28 cellular contexts compared by ENCODE assay signal in genomic region chr13:113792236-113792770, GRCh38.
"Had no signal": no experiment of that assay in that cellular context is flagged by ENCODE, and none has a peak within 500 bp of the region (broad histone marks: within the 10 kb centered on the region; RNA-seq: fewer than 3 reads in every experiment).

No MANE protein-coding gene starts in this region.

- H3K27ac Mint-ChIP-seq: activated B cell treated with CpG ODN at 0.5 μM for 24 hours; activated CD4-positive, alpha-beta memory T cell treated with anti-CD3 and anti-CD28 coated beads, Interleukin-2, amount 10 ng/mL, durations not matched to agents 7 days and 5 days; activated CD4-positive, alpha-beta T cell treated with anti-CD3 and anti-CD28 coated beads, Interleukin-2, amount 10 ng/mL, durations not matched to agents 7 days and 5 days; activated naive CD4-positive, alpha-beta T cell treated with anti-CD3 and anti-CD28 coated beads, Interleukin-2, amount 50 U/mL, for 24 hours; activated T-cell treated with anti-CD3 and anti-CD28 coated beads, Interleukin-2, amount 50 U/mL, for 72 hours; activated T-helper 2 cell treated with anti-CD3 and anti-CD28 coated beads, Interferon-gamma antibody, Interleukin-2, Interleukin-4, amounts not matched to agents 10 μg/mL and 5 μg/mL and 100 μg/mL, durations not matched to agents 14 hours and 24 hours and 36 hours; T-helper 1 cell treated with Interleukin-12 subunit alpha and Interleukin-12 subunit beta and Interleukin-4 antibody, amounts not matched to agents 30 μg/mL and 1 μg/mL, for 36 hours had no signal

- H3K36me3 Mint-ChIP-seq: activated naive CD4-positive, alpha-beta T cell treated with anti-CD3 and anti-CD28 coated beads, Interleukin-2, amount 50 U/mL, for 24 hours had no signal

- H3K27me3 Mint-ChIP-seq: activated B cell treated with CpG ODN at 0.5 μM for 24 hours; activated CD4-positive, alpha-beta memory T cell treated with anti-CD3 and anti-CD28 coated beads, Interleukin-2, amount 10 ng/mL, durations not matched to agents 7 days and 5 days; activated CD4-positive, alpha-beta T cell treated with anti-CD3 and anti-CD28 coated beads, Interleukin-2, amount 10 ng/mL, durations not matched to agents 7 days and 5 days had no signal

- H3K27ac ChIP-seq: breast epithelium, SJSA1 had no signal

- ATAC-seq: activated T-cell treated with anti-CD3 and anti-CD28 coated beads, Interleukin-2, amount 50 U/mL, for 72 hours; Panc1; SK-N-SH treated with all-trans-retinoic acid at 6 μM for 48 hours had no signal

- DNase-seq: activated B cell treated with CpG ODN at 0.5 μM for 24 hours; activated CD4-positive, alpha-beta memory T cell treated with anti-CD3 and anti-CD28 coated beads, Interleukin-2, amount 10 ng/mL, durations not matched to agents 7 days and 5 days; activated CD4-positive, alpha-beta T cell treated with anti-CD3 and anti-CD28 coated beads for 1 hour; activated CD4-positive, alpha-beta T cell treated with anti-CD3 and anti-CD28 coated beads, Interleukin-2, amount 10 ng/mL, durations not matched to agents 7 days and 5 days; activated naive CD4-positive, alpha-beta T cell; activated T-cell treated with anti-CD3 and anti-CD28 coated beads for 4 hours; activated T-cell treated with anti-CD3 and anti-CD28 coated beads, Interleukin-2, amount 50 U/mL, for 72 hours; central memory CD4-positive, alpha-beta T cell; MG63; MV-4-11; NCI-H1092 treated with DMSO at 0.1 percent for 48 hours; NCI-H1417 treated with DMSO at 0.1 percent for 48 hours; NCI-H1694; NCI-H2029; NCI-H2107; NCI-H345; NCI-H510A; NCI-H526 treated with DMSO at 0.1 percent for 48 hours; NCI-H82; OCI-M1; SHP77 had no signal

- H3K36me3 ChIP-seq: breast epithelium, MG63, SJSA1 had no signal

- H3K4me3 ChIP-seq: breast epithelium, MG63, SJSA1 had no signal

- H3K9me3 ChIP-seq: breast epithelium, MG63 had no signal

- H3K4me1 ChIP-seq: breast epithelium, SJSA1 had no signal

- H3K4me3 Mint-ChIP-seq: activated B cell treated with CpG ODN at 0.5 μM for 24 hours; activated CD4-positive, alpha-beta memory T cell treated with anti-CD3 and anti-CD28 coated beads, Interleukin-2, amount 10 ng/mL, durations not matched to agents 7 days and 5 days; activated CD4-positive, alpha-beta T cell treated with anti-CD3 and anti-CD28 coated beads, Interleukin-2, amount 10 ng/mL, durations not matched to agents 7 days and 5 days; activated naive CD4-positive, alpha-beta T cell treated with anti-CD3 and anti-CD28 coated beads, Interleukin-2, amount 50 U/mL, for 24 hours; activated T-cell treated with anti-CD3 and anti-CD28 coated beads, Interleukin-2, amount 50 U/mL, for 72 hours; T-helper 1 cell treated with Interleukin-12 subunit alpha and Interleukin-12 subunit beta and Interleukin-4 antibody, amounts not matched to agents 30 μg/mL and 1 μg/mL, for 36 hours had no signal

- H3K9me3 Mint-ChIP-seq: activated B cell treated with CpG ODN at 0.5 μM for 24 hours; activated CD4-positive, alpha-beta memory T cell treated with anti-CD3 and anti-CD28 coated beads, Interleukin-2, amount 10 ng/mL, durations not matched to agents 7 days and 5 days; activated CD4-positive, alpha-beta T cell treated with anti-CD3 and anti-CD28 coated beads, Interleukin-2, amount 10 ng/mL, durations not matched to agents 7 days and 5 days; activated naive CD4-positive, alpha-beta T cell treated with anti-CD3 and anti-CD28 coated beads, Interleukin-2, amount 50 U/mL, for 24 hours; activated T-cell treated with anti-CD3 and anti-CD28 coated beads, Interleukin-2, amount 50 U/mL, for 72 hours; activated T-helper 2 cell treated with anti-CD3 and anti-CD28 coated beads, Interferon-gamma antibody, Interleukin-2, Interleukin-4, amounts not matched to agents 10 μg/mL and 5 μg/mL and 100 μg/mL, durations not matched to agents 14 hours and 24 hours and 36 hours; T-helper 1 cell treated with Interleukin-12 subunit alpha and Interleukin-12 subunit beta and Interleukin-4 antibody, amounts not matched to agents 30 μg/mL and 1 μg/mL, for 36 hours had no signal

- H3K4me1 Mint-ChIP-seq: activated B cell treated with CpG ODN at 0.5 μM for 24 hours; activated CD4-positive, alpha-beta memory T cell treated with anti-CD3 and anti-CD28 coated beads, Interleukin-2, amount 10 ng/mL, durations not matched to agents 7 days and 5 days; activated CD4-positive, alpha-beta T cell treated with anti-CD3 and anti-CD28 coated beads, Interleukin-2, amount 10 ng/mL, durations not matched to agents 7 days and 5 days; activated naive CD4-positive, alpha-beta T cell treated with anti-CD3 and anti-CD28 coated beads, Interleukin-2, amount 50 U/mL, for 24 hours had no signal

- H3K27me3 ChIP-seq: MG63 had no signal
